Comparison of ENCODE assay signal across 1 cellular context in genomic region chr7:70457477-70458194, GRCh38.
TF ChIP-seq lines count a peak whose summit lies in the region.

No MANE protein-coding gene starts in this region.

TF ChIP-seq in GM23338, 12 proteins besides CTCF, POLR2A, EP300 and RAD21 (continued from another document):
- TF ChIP-seq REST (IDR thresholded peaks at IDR 0.05; ENCODE audit: unreplicated experiment) (no peak), POLR2AphosphoS5 (IDR thresholded peaks at IDR 0.05; ENCODE audit: low read depth) (no peak), ETS1 (IDR thresholded peaks at IDR 0.05) (no peak), ZNF462 (CRISPR knock-in tag; IDR thresholded peaks at IDR 0.05) (no peak), STAT1 (IDR thresholded peaks at IDR 0.05; ENCODE audit: unreplicated experiment) (no peak), CREB1 (CRISPR knock-in tag; IDR thresholded peaks at IDR 0.05; ENCODE audit: low read depth) (no peak), EZH2phosphoT487 (IDR thresholded peaks at IDR 0.05; ENCODE audit: unreplicated experiment) (no peak), NANOG (IDR thresholded peaks at IDR 0.05; ENCODE audit: borderline replicate concordance) (no peak)
